25 cellular contexts compared by ENCODE assay signal in the genomic region with DNA sequence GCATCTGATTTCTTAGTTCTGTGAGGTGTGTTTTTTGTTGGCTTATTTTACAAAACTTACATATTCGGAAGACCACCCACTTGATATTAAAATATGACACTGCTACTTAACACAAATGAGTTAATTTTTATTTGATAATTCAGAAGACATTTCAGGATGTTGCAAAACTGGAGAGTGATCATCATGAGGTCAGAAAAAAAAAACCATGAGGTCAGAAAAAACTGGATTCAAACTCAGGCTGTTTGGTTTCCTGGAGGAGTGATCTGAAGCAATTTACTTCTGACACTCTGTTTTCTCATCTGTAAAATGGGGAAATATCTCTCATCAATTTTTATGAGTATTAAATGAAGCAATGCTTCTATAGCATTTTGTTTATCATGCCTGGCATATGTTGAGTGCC. TPM values are rescaled to one million over a fixed set of nuclear protein-coding genes. Genes with fewer than 3 reads are reported as not detected.
"Had no signal": no experiment of that assay in that cellular context is flagged by ENCODE, and none has a peak within 500 bp of the region (broad histone marks: within the 10 kb centered on the region; RNA-seq: fewer than 3 reads in every experiment).

No MANE protein-coding gene starts in this region.

- H3K4me2 ChIP-seq: hepatocyte had no signal

- H3K9me3 Mint-ChIP-seq: dendritic cell treated with granulocyte-macrophage colony-stimulating factor and Interleukin-4, amounts not matched to agents 40 ng/mL and 50 ng/mL, for 4 days; mesothelial cell of epicardium; T-helper 2 cell treated with Interferon-gamma antibody and Interleukin-4, amounts not matched to agents 5 μg/mL and 100 μg/mL, for 36 hours had no signal

- H3K27ac Mint-ChIP-seq: activated naive CD8-positive, alpha-beta T cell; dendritic cell treated with granulocyte-macrophage colony-stimulating factor and Interleukin-4, amounts not matched to agents 40 ng/mL and 50 ng/mL, for 4 days; naive thymus-derived CD4-positive, alpha-beta T cell; T-helper 2 cell treated with Interferon-gamma antibody and Interleukin-4, amounts not matched to agents 5 μg/mL and 100 μg/mL, for 36 hours had no signal

- H3K4me3 Mint-ChIP-seq: activated naive CD8-positive, alpha-beta T cell; dendritic cell treated with granulocyte-macrophage colony-stimulating factor and Interleukin-4, amounts not matched to agents 40 ng/mL and 50 ng/mL, for 4 days; mesothelial cell of epicardium; naive thymus-derived CD4-positive, alpha-beta T cell; T-helper 2 cell treated with Interferon-gamma antibody and Interleukin-4, amounts not matched to agents 5 μg/mL and 100 μg/mL, for 36 hours had no signal

- H3K27me3 ChIP-seq: ascending aorta, brain microvascular endothelial cell, uterus had no signal

- H3K36me3 Mint-ChIP-seq: activated naive CD8-positive, alpha-beta T cell; mesothelial cell of epicardium had no signal

- H2AFZ ChIP-seq: hepatocyte had no signal

- H3K9me3 ChIP-seq: ascending aorta, esophagus muscularis mucosa, gastrocnemius medialis, tibial nerve, uterus had no signal

- ATAC-seq: gastrocnemius medialis; left colon; naive thymus-derived CD4-positive, alpha-beta T cell had no signal

- H3K79me2 ChIP-seq: hepatocyte had no signal

- H3K36me3 ChIP-seq: ascending aorta, brain microvascular endothelial cell, esophagus muscularis mucosa, gastrocnemius medialis, tibial nerve, uterus had no signal

- DNase-seq: activated CD4-positive, alpha-beta T cell treated with anti-CD3 and anti-CD28 coated beads for 4 hours; activated CD4-positive, alpha-beta T cell treated with anti-CD3 and anti-CD28 coated beads, Interleukin-2, amount 50 U/mL, for 4 hours; activated CD4-positive, CD25-positive, alpha-beta regulatory T cell; activated effector memory CD4-positive, alpha-beta T cell treated with Interleukin-2 at 50 U/mL for 16 hours; activated naive CD4-positive, alpha-beta T cell treated with Interleukin-2 at 50 U/mL for 16 hours; activated T-cell treated with anti-CD3 and anti-CD28 coated beads for 4 hours; brain microvascular endothelial cell; effector CD4-positive, alpha-beta T cell; gastrocnemius medialis; kidney; left colon; naive thymus-derived CD4-positive, alpha-beta T cell; right cardiac atrium; stimulated activated CD4-positive, alpha-beta T cell treated with anti-CD3 and anti-CD28 coated beads, Interleukin-2, amount 100 ng/mL, for 48 hours; stimulated activated naive CD4-positive, alpha-beta T cell treated with Interleukin-2 at 50 U/mL for 16 hours; T-helper 1 cell; uterus had no signal

- H3K27ac ChIP-seq: ascending aorta, brain microvascular endothelial cell, esophagus muscularis mucosa, gastrocnemius medialis, hepatocyte, tibial nerve, uterus had no signal

- H3K4me3 ChIP-seq: ascending aorta, esophagus muscularis mucosa, gastrocnemius medialis, hepatocyte, tibial nerve, uterus had no signal

RNA-seq across cellular contexts. Expression of a gene that starts 1.8 kb away (rescaled TPM):
- total RNA-seq: naive thymus-derived CD4-positive, alpha-beta T cell had no signal
- polyA plus RNA-seq: naive thymus-derived CD4-positive, alpha-beta T cell had no signal
